Comparison of ENCODE assay signal across 9 cellular contexts in genomic region chr3:113210608-113211369, GRCh38. TPM values are rescaled to one million over a fixed set of nuclear protein-coding genes. Genes with fewer than 3 reads are reported as not detected.
DNase-seq lines count a peak whose midpoint lies in the region; ATAC-seq and TF ChIP-seq lines count a peak whose summit lies in the region.
"Had no signal": no experiment of that assay in that cellular context is flagged by ENCODE, and none has a peak within 500 bp of the region (broad histone marks: within the 10 kb centered on the region; RNA-seq: fewer than 3 reads in every experiment).

No MANE protein-coding gene starts in this region.

- no peaks in the 10 kb centered on the region for H3K36me3 ChIP-seq in right lobe of liver
- no peaks in the 10 kb centered on the region for H3K36me3 ChIP-seq in thyroid gland
- H3K36me3 ChIP-seq: BLaER1 treated with 17β-estradiol and CSF1 and Interleukin-3, amounts not matched to agents 10 nM and 100 nM had no signal

- no peaks in the 10 kb centered on the region for H3K9me3 Mint-ChIP-seq in activated CD4-positive, alpha-beta T cell treated with anti-CD3 and anti-CD28 coated beads, Interleukin-2, amount 10 ng/mL, durations not matched to agents 24 days and 14 days

- peak overlapping the region; percentile 77 for H3K4me3 Mint-ChIP-seq in activated CD4-positive, alpha-beta T cell treated with anti-CD3 and anti-CD28 coated beads, Interleukin-2, amount 10 ng/mL, durations not matched to agents 24 days and 14 days

- 10% methylated on average over 20 of the region's 24 CpGs for WGBS in right lobe of liver (ENCODE audit: insufficient coverage, low coverage, low lambda C conversion rate, missing lambda C conversion rate)
- WGBS in thyroid gland, 2 donors, result 11 to 12% methylated on average over 24 of the region's 24 CpGs

- H3K9me3 ChIP-seq in right lobe of liver (no peaks in the 10 kb centered on the region), thyroid gland (no peaks in the 10 kb centered on the region)

- DNase-seq in activated CD4-positive, alpha-beta T cell treated with anti-CD3 and anti-CD28 coated beads, Interleukin-2, amount 10 ng/mL, durations not matched to agents 24 days and 14 days, result no peak
- no peak for DNase-seq in activated CD4-positive, alpha-beta T cell treated with anti-CD3 and anti-CD28 coated beads for 48 hours
- no peak for DNase-seq in caudate nucleus (lab: John Stamatoyannopoulos, UW)
- DNase-seq in right lobe of liver, result no peak
- DNase-seq in thyroid gland, result peak; percentile 57 to 60
- DNase-seq in GM19240 (ENCODE audit: insufficient read length, low spot score), result no peak
- no peak for DNase-seq in RPMI8226

- no peak for TF ChIP-seq POLR2A in right lobe of liver (IDR thresholded peaks at IDR 0.05)
- peak in 1 of 2 donors; percentile 22 for TF ChIP-seq POLR2A in thyroid gland (IDR thresholded peaks at IDR 0.05)

- peak overlapping the region; percentile 25 to 46 (median 43) for H3K4me3 ChIP-seq in right lobe of liver
- peak overlapping the region in 2 of 3 donors; percentile 75 to 88 for H3K4me3 ChIP-seq in thyroid gland (replicated peaks in 1 of 3)

- intact Hi-C loops in activated CD4-positive, alpha-beta T cell treated with anti-CD3 and anti-CD28 coated beads, Interleukin-2, amount 10 ng/mL, durations not matched to agents 24 days and 14 days (cut with micrococcal nuclease), result loop anchor here (10.0 kb wide), 1 partner anchor 156 kb away; no protein-coding TSS in a partner anchor
- intact Hi-C loops in right lobe of liver (cut with DNase I), result no loop called here
- intact Hi-C loops in thyroid gland (cut with DNase I), result no loop called here

- peaks cover 3% of the 10 kb centered on the region for H3K36me3 Mint-ChIP-seq in activated CD4-positive, alpha-beta T cell treated with anti-CD3 and anti-CD28 coated beads, Interleukin-2, amount 10 ng/mL, durations not matched to agents 24 days and 14 days (ENCODE audit: low read depth)

- H3K4me1 Mint-ChIP-seq in activated CD4-positive, alpha-beta T cell treated with anti-CD3 and anti-CD28 coated beads, Interleukin-2, amount 10 ng/mL, durations not matched to agents 24 days and 14 days, result peaks cover 9% of the 10 kb centered on the region

- no peaks in the 10 kb centered on the region for H3K27me3 ChIP-seq in right lobe of liver
- no peaks in the 10 kb centered on the region for H3K27me3 ChIP-seq in thyroid gland

- peaks cover 84% of the 10 kb centered on the region for H3K27me3 Mint-ChIP-seq in activated CD4-positive, alpha-beta T cell treated with anti-CD3 and anti-CD28 coated beads, Interleukin-2, amount 10 ng/mL, durations not matched to agents 24 days and 14 days

- no peak for ATAC-seq in right lobe of liver
- no peak for ATAC-seq in HG02938 (IDR thresholded peaks at IDR 0.05; ENCODE audit: unreplicated experiment)

- H3K27ac ChIP-seq in caudate nucleus (ENCODE audit: low read depth, low read length) (peak overlapping the region; percentile 3), right lobe of liver (no peak overlapping the region), thyroid gland (peak overlapping the region; percentile 90 to 98 (median 97))
- H3K27ac ChIP-seq: BLaER1 treated with 17β-estradiol and CSF1 and Interleukin-3, amounts not matched to agents 10 nM and 100 nM had no signal

- H3K4me1 ChIP-seq in right lobe of liver (peaks cover 0 to 5% (median 0%) of the 10 kb centered on the region in 4 donors), thyroid gland (peaks cover 21 to 23% of the 10 kb centered on the region in 2 donors)

- H3K27ac Mint-ChIP-seq in activated CD4-positive, alpha-beta T cell treated with anti-CD3 and anti-CD28 coated beads, Interleukin-2, amount 10 ng/mL, durations not matched to agents 24 days and 14 days, result no peak overlapping the region

- TF ChIP-seq CTCF in right lobe of liver (IDR thresholded peaks at IDR 0.05) (no peak), thyroid gland (IDR thresholded peaks at IDR 0.05) (no peak)

RNA-seq across cellular contexts. Expression of gene BOC, which starts 0.6 kb away (rescaled TPM):
- total RNA-seq in activated CD4-positive, alpha-beta T cell treated with anti-CD3 and anti-CD28 coated beads, Interleukin-2, amount 10 ng/mL, durations not matched to agents 24 days and 14 days, result 1.4 and 1.9 TPM in 2 replicates
- total RNA-seq in right lobe of liver (under 1 TPM; 0.22 to 0.86 (median 0.49) TPM), thyroid gland (10 to 100 TPM; 40.2 to 68.3 (median 51.2) TPM)

Comparison
In these comparisons a context has a peak if more than half of its experiments do, and no peak if none do; other contexts are left out.
1. DNase-seq: peak in thyroid gland (2 of 2); none in activated CD4-positive, alpha-beta T cell treated with anti-CD3 and anti-CD28 coated beads, Interleukin-2, amount 10 ng/mL, durations not matched to agents 24 days and 14 days (single experiment), activated CD4-positive, alpha-beta T cell treated with anti-CD3 and anti-CD28 coated beads for 48 hours (single experiment), caudate nucleus (0 of 61), right lobe of liver (0 of 3), GM19240 (single experiment) and RPMI8226 (single experiment).
2. H3K27ac ChIP-seq: peak in caudate nucleus (single experiment) and thyroid gland (3 of 3); none in right lobe of liver (0 of 3).
3. RNA of gene BOC, which starts 0.6 kb away (total RNA-seq): 40.2 to 68.3 TPM in thyroid gland; 1.4 to 1.9 TPM in activated CD4-positive, alpha-beta T cell treated with anti-CD3 and anti-CD28 coated beads, Interleukin-2, amount 10 ng/mL, durations not matched to agents 24 days and 14 days and 0.22 to 0.86 TPM in right lobe of liver; every median in the first group is over 10 times any median in the second.